22 cellular contexts compared by ENCODE assay signal in genomic region chr7:27375958-27376357, GRCh38.
DNase-seq lines count a peak whose midpoint lies in the region; ATAC-seq, FAIRE-seq and TF ChIP-seq lines count a peak whose summit lies in the region.
"Had no signal": no experiment of that assay in that cellular context is flagged by ENCODE, and none has a peak within 500 bp of the region (broad histone marks: within the 10 kb centered on the region; RNA-seq: fewer than 3 reads in every experiment).

No MANE protein-coding gene starts in this region.

- H3K4me3 ChIP-seq in choroid plexus epithelial cell (ENCODE audit: low read depth, low read length) (no peak overlapping the region), uterus (no peak overlapping the region), tibial nerve (no peak overlapping the region)
- H3K4me3 ChIP-seq: K562, skin epidermis, thyroid gland had no signal

- TF ChIP-seq POLR2A in uterus (IDR thresholded peaks at IDR 0.05) (no peak), tibial nerve (IDR thresholded peaks at IDR 0.05) (no peak)

- peak; percentile 51 for ATAC-seq in left ventricle myocardium superior
- ATAC-seq in left cardiac atrium = no peak
- ATAC-seq in GM21515 (IDR thresholded peaks at IDR 0.05; ENCODE audit: unreplicated experiment) = no peak
- ATAC-seq: activated naive CD8-positive, alpha-beta T cell treated with anti-CD3 and anti-CD28 coated beads, Interleukin-2, amount 50 U/mL, for 24 hours; K562; T-helper 17 cell had no signal

- WGBS in tibial nerve, 2 donors = 29 to 38% methylated on average over 5 of the region's 5 CpGs

- TF ChIP-seq CTCF in choroid plexus epithelial cell (conservative IDR thresholded peaks at IDR 0.05; ENCODE audit: low read depth, low read length) (no peak), uterus (IDR thresholded peaks at IDR 0.05) (no peak), tibial nerve (IDR thresholded peaks at IDR 0.05) (no peak)

- H3K9me3 ChIP-seq in uterus = no peaks in the 10 kb centered on the region
- H3K9me3 ChIP-seq in tibial nerve = no peaks in the 10 kb centered on the region
- H3K9me3 ChIP-seq: SK-N-SH, thyroid gland had no signal

- no peak for FAIRE-seq in RCC 7860 (lab: Jason Lieb, UNC)
- FAIRE-seq: A204.1, GM12892, K562 had no signal

- H3K27me3 ChIP-seq in uterus (no peaks in the 10 kb centered on the region), tibial nerve (peaks cover 0 to 5% of the 10 kb centered on the region in 2 donors)
- H3K27me3 ChIP-seq: thyroid gland had no signal

- DNase-seq in left ventricle myocardium superior (no peak), left cardiac atrium (no peak), choroid plexus epithelial cell (ENCODE audit: low read depth) (peak; percentile 8), islet precursor cell (peak; percentile 86), uterus (peak in 1 of 2 donors; percentile 53), tibial nerve (ENCODE audit: low spot score in 2 of 2) (no peak), RCC 7860 (ENCODE audit: low spot score) (no peak)
- DNase-seq: activated gamma-delta T cell treated with Interleukin-2 at 50 U/mL for 16 hours; activated naive CD8-positive, alpha-beta T cell treated with anti-CD3 and anti-CD28 coated beads, Interleukin-2, amount 50 U/mL, for 24 hours; CD4-positive, alpha-beta memory T cell; MM.1S; naive B cell; NCI-H1417; NCI-H226; SK-N-SH; T-helper 17 cell had no signal

- H3K27ac ChIP-seq in uterus (peak overlapping the region; percentile 69 to 74), tibial nerve (no peak overlapping the region)
- H3K27ac ChIP-seq: skin epidermis, thyroid gland had no signal

- peaks cover 4 to 10% of the 10 kb centered on the region in 2 donors for H3K4me1 ChIP-seq in uterus
- H3K4me1 ChIP-seq in tibial nerve = peaks cover 0 to 11% (median 2%) of the 10 kb centered on the region in 4 donors
- H3K4me1 ChIP-seq: thyroid gland had no signal

- intact Hi-C loops in left ventricle myocardium superior (cut with micrococcal nuclease) (no loop called here), left cardiac atrium (cut with DNase I) (no loop called here), uterus (cut with DNase I; ENCODE audit: low total_unique reads) (no loop called here)

- H3K36me3 ChIP-seq in uterus (no peaks in the 10 kb centered on the region), tibial nerve (no peaks in the 10 kb centered on the region)
- H3K36me3 ChIP-seq: thyroid gland had no signal

- TF ChIP-seq EP300 in tibial nerve (IDR thresholded peaks at IDR 0.05) = no peak

Comparison
In these comparisons a context has a peak if more than half of its experiments do, and no peak if none do; other contexts are left out.
1. DNase-seq: peak in choroid plexus epithelial cell (single experiment) and islet precursor cell (single experiment); none in left ventricle myocardium superior (single experiment), left cardiac atrium (single experiment), tibial nerve (0 of 2) and RCC 7860 (single experiment).
2. H3K27ac ChIP-seq: peak in uterus (2 of 2); none in tibial nerve (0 of 4).